ENCODE assay signal across 24 cellular contexts in the genomic region with DNA sequence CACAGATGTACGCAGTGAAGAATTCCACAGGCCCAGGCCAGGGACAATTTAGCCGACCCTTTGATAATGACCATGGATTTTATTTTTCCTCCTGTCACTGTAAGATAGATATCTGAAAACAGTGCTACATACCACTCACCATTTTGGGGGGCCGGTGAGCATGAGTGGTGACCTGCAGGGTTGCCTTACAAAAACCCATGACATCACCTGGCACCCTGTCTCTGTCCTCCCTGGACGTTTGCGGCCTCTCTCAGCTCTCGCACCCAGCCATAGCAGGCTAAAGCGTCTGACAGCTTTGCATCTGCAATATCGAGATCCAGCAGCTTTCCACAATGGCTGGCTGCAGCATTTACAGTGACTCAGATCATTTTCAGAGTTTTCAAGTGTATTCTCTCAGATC.
"Had no signal": no experiment of that assay in that cellular context is flagged by ENCODE, and none has a peak within 500 bp of the region (broad histone marks: within the 10 kb centered on the region; RNA-seq: fewer than 3 reads in every experiment).

No MANE protein-coding gene starts in this region.

- ATAC-seq: activated CD4-positive, alpha-beta T cell treated with anti-CD3 and anti-CD28 coated beads for 36 hours; activated naive CD4-positive, alpha-beta T cell treated with anti-CD3 and anti-CD28 coated beads, Interleukin-2, amount 50 U/mL, for 72 hours; activated naive CD8-positive, alpha-beta T cell treated with anti-CD3 and anti-CD28 coated beads, Interleukin-2, amount 50 U/mL, for 24 hours; T-cell had no signal

- H3K9me3 ChIP-seq: SJSA1 had no signal

- DNase-seq: activated B cell treated with CpG ODN at 0.5 μM for 24 hours; activated CD4-positive, alpha-beta memory T cell treated with anti-CD3 and anti-CD28 coated beads, Interleukin-2, amount 10 ng/mL, durations not matched to agents 7 days and 5 days; activated CD4-positive, alpha-beta T cell treated with anti-CD3 and anti-CD28 coated beads for 36 hours; activated CD4-positive, alpha-beta T cell treated with anti-CD3 and anti-CD28 coated beads, Interleukin-2, amount 50 U/mL, for 1 hour; activated naive CD8-positive, alpha-beta T cell treated with anti-CD3 and anti-CD28 coated beads, Interleukin-2, amount 50 U/mL, for 24 hours; activated T-cell treated with anti-CD3 and anti-CD28 coated beads for 4 hours; amygdala; NCI-H1092; NCI-H1417; NCI-H1930; NCI-H2107; NCI-H2171 treated with DMSO at 0.1 percent for 48 hours; NCI-H226; NCI-H526; NCI-H82; OCI-M1; RPMI8226; SHP77; T-cell; T-helper 2 cell; T1000 had no signal

- H3K27me3 ChIP-seq: SJSA1 had no signal

- H3K27ac ChIP-seq: KMS-11, SJSA1 had no signal

- H3K36me3 ChIP-seq: SJSA1 had no signal

- H3K4me3 ChIP-seq: SJSA1 had no signal
